21 cellular contexts compared by ENCODE assay signal in genomic region chr4:10203851-10204250, GRCh38.
DNase-seq lines count a peak whose midpoint lies in the region; ATAC-seq, FAIRE-seq and TF ChIP-seq lines count a peak whose summit lies in the region.
"Had no signal": no experiment of that assay in that cellular context is flagged by ENCODE, and none has a peak within 500 bp of the region (broad histone marks: within the 10 kb centered on the region; RNA-seq: fewer than 3 reads in every experiment).

No MANE protein-coding gene starts in this region.

- ATAC-seq in lung (ENCODE audit: insufficient read depth, low FRiP score) (no peak), HG03095 (IDR thresholded peaks at IDR 0.05; ENCODE audit: unreplicated experiment) (no peak), GM23338 (no peak)

- no peaks in the 10 kb centered on the region; the same call in 2 of the 3 replicates for H3K9me3 Mint-ChIP-seq in GM23338

- H3K27me3 Mint-ChIP-seq in GM23338 (ENCODE audit: insufficient read depth, low read depth, poor library complexity), result peaks cover 1% of the 10 kb centered on the region

- H3K9ac ChIP-seq in GM23248, result 0 out of 2 replicates have a peak overlapping the region, but pooled peaks have one; percentile 2

- no peaks in the 10 kb centered on the region; the same call in 2 of the 3 replicates for H3K4me1 Mint-ChIP-seq in GM23338

- H3K4me2 ChIP-seq in GM23248 (ENCODE audit: unreplicated experiment) (peak overlapping the region; percentile 27), GM23338 (no peak overlapping the region)

- H3K4me3 ChIP-seq in GM23248 (no peak overlapping the region), lung (no peak overlapping the region), GM23338 (no peak overlapping the region)
- H3K4me3 ChIP-seq: SK-N-MC had no signal

- no peaks in the 10 kb centered on the region for H3K79me2 ChIP-seq in GM23248 (ENCODE audit: insufficient read depth)
- no peaks in the 10 kb centered on the region for H3K79me2 ChIP-seq in GM23338 (replicated peaks; ENCODE audit: insufficient read depth)

- peak; percentile 9 for DNase-seq in AG08395 (ENCODE audit: low spot score)
- DNase-seq in GM23248, result no peak
- peak; percentile 3 for DNase-seq in RCC 7860 (ENCODE audit: low spot score)
- peak; percentile 13 for DNase-seq in lung (ENCODE audit: low spot score)
- no peak for DNase-seq in A172 (ENCODE audit: low spot score)
- no peak for DNase-seq in GF-D8 (lab: John Stamatoyannopoulos, UW)
- DNase-seq in GM23338 (ENCODE audit: low spot score), result no peak
- DNase-seq: 8988T, BE2C, DMS79 treated with DMSO at 0.1 percent for 48 hours, NCI-H1105, NCI-H146, NCI-H2029 treated with DMSO at 0.1 percent for 48 hours, NCI-H2171, NCI-H345, NCI-H524, Right ventricle myocardium superior had no signal

- H3K36me3 Mint-ChIP-seq in GM23338 (ENCODE audit: low read depth), result no peaks in the 10 kb centered on the region

- FAIRE-seq in RCC 7860 (lab: Jason Lieb, UNC), result no peak
- FAIRE-seq: GM12891, H1 had no signal

- H3K36me3 ChIP-seq in GM23248 (ENCODE audit: low read depth) (no peaks in the 10 kb centered on the region), lung (ENCODE audit: control insufficient read depth in 2 of 2, insufficient read depth in 2 of 2, low read length in 2 of 2) (no peaks in the 10 kb centered on the region), GM23338 (ENCODE audit: insufficient read depth) (no peaks in the 10 kb centered on the region)
- H3K36me3 ChIP-seq: BE2C had no signal

- H3K4me1 ChIP-seq in GM23248 (ENCODE audit: insufficient read depth), result peaks cover 23% of the 10 kb centered on the region
- peaks cover 0 to 3% of the 10 kb centered on the region in 2 donors for H3K4me1 ChIP-seq in lung (ENCODE audit: control insufficient read depth in 2 of 2, insufficient read depth in 2 of 2, low read length in 2 of 2)
- H3K4me1 ChIP-seq in GM23338 (ENCODE audit: insufficient read depth), result no peaks in the 10 kb centered on the region
- H3K4me1 ChIP-seq: BE2C had no signal

- H4K20me1 ChIP-seq in GM23248 (ENCODE audit: insufficient read depth), result no peaks in the 10 kb centered on the region
- no peaks in the 10 kb centered on the region for H4K20me1 ChIP-seq in GM23338 (replicated peaks; ENCODE audit: insufficient read depth)

- H3K27ac Mint-ChIP-seq in GM23338, result no peak overlapping the region

- H3K9me2 ChIP-seq in GM23248 (ENCODE audit: insufficient read depth) (no peaks in the 10 kb centered on the region), GM23338 (ENCODE audit: insufficient read depth) (0 out of 2 replicates have a peak, but pooled peaks cover 13% of the 10 kb centered on the region)

- H3F3A ChIP-seq in GM23248 (ENCODE audit: insufficient read depth), result peaks cover 28% of the 10 kb centered on the region
- H3F3A ChIP-seq in GM23338 (replicated peaks; ENCODE audit: low read depth), result no peaks in the 10 kb centered on the region

- in situ Hi-C loops in GM23248 (cut with MboI), result no loop called here

- TF ChIP-seq CTCF in lung (IDR thresholded peaks at IDR 0.05; ENCODE audit: control extremely low read depth, extremely low read depth) (no peak), GM23338 (conservative IDR thresholded peaks at IDR 0.05; ENCODE audit: low read depth in 2 of 2) (no peak)

- WGBS in GM23248 (ENCODE audit: low coverage in 1 of 2, low lambda C conversion rate in 2 of 2, missing lambda C conversion rate in 2 of 2), 2 experiments, result 69 to 71% methylated on average over 3 of the region's 3 CpGs
- WGBS in lung, 2 donors, result 78 to 81% methylated on average over 3 of the region's 3 CpGs

- H3K27ac ChIP-seq in GM23248 (peak overlapping the region; percentile 71), lung (ENCODE audit: low read depth in 1 of 2, low read length in 1 of 2) (no peak overlapping the region), GM23338 (ENCODE audit: low read depth) (no peak overlapping the region)
- H3K27ac ChIP-seq: SK-N-MC had no signal

- no peak overlapping the region for H2AFZ ChIP-seq in GM23248
- H2AFZ ChIP-seq in GM23338, result no peak overlapping the region

- H3K9me3 ChIP-seq in GM23248 (ENCODE audit: low read depth), result no peaks in the 10 kb centered on the region
- no peaks in the 10 kb centered on the region for H3K9me3 ChIP-seq in lung (ENCODE audit: control insufficient read depth in 2 of 2, insufficient read depth in 1 of 2, low read length in 1 of 2)
- H3K9me3 ChIP-seq: BE2C had no signal

- no peaks in the 10 kb centered on the region for H3K27me3 ChIP-seq in GM23248 (replicated peaks; ENCODE audit: insufficient read depth)
- no peaks in the 10 kb centered on the region for H3K27me3 ChIP-seq in lung (ENCODE audit: control insufficient read depth, insufficient read depth)
- H3K27me3 ChIP-seq in GM23338 (ENCODE audit: insufficient read depth), result no peaks in the 10 kb centered on the region
- H3K27me3 ChIP-seq: BE2C had no signal

- H3K4me3 Mint-ChIP-seq in GM23338, result no peak overlapping the region

TF ChIP-seq in GM23338, 12 proteins besides CTCF, POLR2A, EP300 and RAD21 (continues in another document):
- TF ChIP-seq EZH2phosphoT487 (IDR thresholded peaks at IDR 0.05; ENCODE audit: unreplicated experiment) (no peak), ZNF331 (CRISPR knock-in tag; IDR thresholded peaks at IDR 0.05; ENCODE audit: low read depth) (no peak), CREB1 (CRISPR knock-in tag; IDR thresholded peaks at IDR 0.05; ENCODE audit: low read depth) (no peak), ZNF462 (CRISPR knock-in tag; IDR thresholded peaks at IDR 0.05) (no peak), NANOG (IDR thresholded peaks at IDR 0.05; ENCODE audit: borderline replicate concordance) (no peak), ZNF114 (CRISPR knock-in tag; IDR thresholded peaks at IDR 0.05) (no peak), STAT1 (IDR thresholded peaks at IDR 0.05; ENCODE audit: unreplicated experiment) (no peak)

Comparison
In these comparisons a context has a peak if more than half of its experiments do, and no peak if none do; other contexts are left out.
1. DNase-seq: peak in AG08395 (single experiment), RCC 7860 (single experiment) and lung (single experiment); none in GM23248 (single experiment), A172 (single experiment), GF-D8 (single experiment) and GM23338 (single experiment).